10 cellular contexts compared by ENCODE assay signal in genomic region chr19:54248016-54248601, GRCh38. TPM values are rescaled to one million over a fixed set of nuclear protein-coding genes. Genes with fewer than 3 reads are reported as not detected.
DNase-seq lines count a peak whose midpoint lies in the region; ATAC-seq and TF ChIP-seq lines count a peak whose summit lies in the region.
"Had no signal": no experiment of that assay in that cellular context is flagged by ENCODE, and none has a peak within 500 bp of the region (broad histone marks: within the 10 kb centered on the region; RNA-seq: fewer than 3 reads in every experiment).

No MANE protein-coding gene starts in this region.

- CTCF ChIA-PET in OCI-LY7 (lab: Charles Lee; ENCODE audit: unreplicated experiment), result no interaction called here

- peaks cover 4% of the 10 kb centered on the region for H3K27me3 ChIP-seq in upper lobe of right lung

- no peaks in the 10 kb centered on the region for H3K79me2 ChIP-seq in OCI-LY7 (ENCODE audit: insufficient read depth, low read depth, low read length)

- H3K27me3 Mint-ChIP-seq in chondrocyte (ENCODE audit: low read depth), result peaks cover 15% of the 10 kb centered on the region

- POLR2A ChIA-PET in OCI-LY7 (lab: Charles Lee), result no interaction called here

- H3K36me3 Mint-ChIP-seq in activated naive CD4-positive, alpha-beta T cell treated with anti-CD3 and anti-CD28 coated beads, Interleukin-2, amount 50 U/mL, for 72 hours, result no peaks in the 10 kb centered on the region
- H3K36me3 Mint-ChIP-seq in chondrocyte (ENCODE audit: low read depth), result no peaks in the 10 kb centered on the region

- H3K4me1 Mint-ChIP-seq in chondrocyte (ENCODE audit: low read depth), result peaks cover 3% of the 10 kb centered on the region

- H3K36me3 ChIP-seq in upper lobe of right lung, result no peaks in the 10 kb centered on the region
- H3K36me3 ChIP-seq in OCI-LY7 (ENCODE audit: insufficient read depth, low read length), result no peaks in the 10 kb centered on the region
- H3K36me3 ChIP-seq: HAP-1 had no signal

- peak; percentile 67 for DNase-seq in activated effector memory CD4-positive, alpha-beta T cell treated with anti-CD3 and anti-CD28 coated beads, Interleukin-2, amount 50 U/mL, for 16 hours
- DNase-seq in activated effector memory CD4-positive, alpha-beta T cell treated with Interleukin-2 at 50 U/mL for 16 hours, result no peak
- peak in 1 of 2 donors; percentile 80 for DNase-seq in activated naive CD4-positive, alpha-beta T cell treated with anti-CD3 and anti-CD28 coated beads, Interleukin-2, amount 50 U/mL, for 72 hours (ENCODE audit: low spot score in 2 of 2)
- DNase-seq in mesenteric fat pad (ENCODE audit: low spot score), result peak; percentile 84
- DNase-seq in upper lobe of right lung, result no peak
- no peak for DNase-seq in OCI-LY7 (ENCODE audit: low spot score)
- no peak for DNase-seq in chondrocyte (ENCODE audit: low spot score)

- no peaks in the 10 kb centered on the region for H4K20me1 ChIP-seq in OCI-LY7 (ENCODE audit: insufficient read depth, low read length)

- no TSS peak for BruUV-seq in OCI-LY7 (replicated peaks; lab: Mats Ljungman, UMichigan)

- no peak overlapping the region for H3K4me3 Mint-ChIP-seq in chondrocyte (ENCODE audit: unreplicated experiment)

- peak overlapping the region; percentile 7 for H3K27ac ChIP-seq in upper lobe of right lung
- H3K27ac ChIP-seq in OCI-LY7 (ENCODE audit: low read depth, low read length, poor library complexity, severe bottlenecking), result no peak overlapping the region

- no peaks in the 10 kb centered on the region for H3K4me1 ChIP-seq in upper lobe of right lung
- H3K4me1 ChIP-seq in OCI-LY7 (ENCODE audit: insufficient read depth, low read length, poor library complexity, severe bottlenecking), result no peaks in the 10 kb centered on the region
- H3K4me1 ChIP-seq: HAP-1 had no signal

- peak; percentile 93 to 94 for ATAC-seq in activated naive CD4-positive, alpha-beta T cell treated with anti-CD3 and anti-CD28 coated beads, Interleukin-2, amount 50 U/mL, for 72 hours
- peak; percentile 90 for ATAC-seq in upper lobe of right lung
- ATAC-seq in GM19328 (IDR thresholded peaks at IDR 0.05; ENCODE audit: unreplicated experiment), result no peak

- H3K9me3 ChIP-seq in upper lobe of right lung (no peaks in the 10 kb centered on the region), OCI-LY7 (ENCODE audit: low read length) (no peaks in the 10 kb centered on the region)
- H3K9me3 ChIP-seq: HAP-1 had no signal

- TF ChIP-seq CTCF in upper lobe of right lung (IDR thresholded peaks at IDR 0.05) (no peak), OCI-LY7 (conservative IDR thresholded peaks at IDR 0.05; ENCODE audit: low read length) (no peak), chondrocyte (IDR thresholded peaks at IDR 0.05) (no peak)

- H3K4me3 ChIP-seq in upper lobe of right lung (no peak overlapping the region), OCI-LY7 (ENCODE audit: low read depth, low read length, poor library complexity, severe bottlenecking) (no peak overlapping the region)
- H3K4me3 ChIP-seq: HAP-1 had no signal

- no peak overlapping the region for H2AFZ ChIP-seq in OCI-LY7 (ENCODE audit: low read length)

- no peak overlapping the region for H3K4me2 ChIP-seq in OCI-LY7 (ENCODE audit: low read length)

- H3K9me2 ChIP-seq in OCI-LY7 (ENCODE audit: insufficient read depth, low read length), result no peaks in the 10 kb centered on the region

- no peaks in the 10 kb centered on the region for H3K9me3 Mint-ChIP-seq in activated naive CD4-positive, alpha-beta T cell treated with anti-CD3 and anti-CD28 coated beads, Interleukin-2, amount 50 U/mL, for 72 hours
- no peaks in the 10 kb centered on the region for H3K9me3 Mint-ChIP-seq in chondrocyte (ENCODE audit: low read depth)

- intact Hi-C loops in upper lobe of right lung (cut with DNase I) (no loop called here), OCI-LY7 (cut with micrococcal nuclease; ENCODE audit: unreplicated experiment) (no loop called here)

- peak overlapping the region in 1 of 2 donors; percentile 25 for H3K27ac Mint-ChIP-seq in activated naive CD4-positive, alpha-beta T cell treated with anti-CD3 and anti-CD28 coated beads, Interleukin-2, amount 50 U/mL, for 72 hours
- H3K27ac Mint-ChIP-seq in chondrocyte (ENCODE audit: unreplicated experiment), result no peak overlapping the region

RNA-seq across cellular contexts. Expression of gene LILRA6, which starts 5.5 kb away (rescaled TPM):
- not detected for total RNA-seq in activated naive CD4-positive, alpha-beta T cell treated with anti-CD3 and anti-CD28 coated beads, Interleukin-2, amount 50 U/mL, for 72 hours
- total RNA-seq in mesenteric fat pad (26.5 TPM), upper lobe of right lung (21.4 TPM), OCI-LY7 (2022) (not detected in 2 replicates), chondrocyte (not detected in 3 replicates)
- not detected in 2 replicates for total RNA-seq in OCI-LY7 (2014; rRNA removed; shearing (Covaris generic))
- total RNA-seq: renal cortical epithelial cell had no signal

RNA-seq across cellular contexts. Expression of gene LILRB5, which starts 9.0 kb away (rescaled TPM):
- total RNA-seq in activated naive CD4-positive, alpha-beta T cell treated with anti-CD3 and anti-CD28 coated beads, Interleukin-2, amount 50 U/mL, for 72 hours, result not detected
- 69.4 TPM for total RNA-seq in mesenteric fat pad
- 9.1 TPM for total RNA-seq in upper lobe of right lung
- not detected in 2 replicates for total RNA-seq in OCI-LY7 (2014; rRNA removed; shearing (Covaris generic))
- total RNA-seq in OCI-LY7 (2022), result not detected in 2 replicates
- not detected in 3 replicates for total RNA-seq in chondrocyte
- total RNA-seq: renal cortical epithelial cell had no signal

RNA-seq across cellular contexts. Expression of gene LILRB3, which starts 25.3 kb away (rescaled TPM):
- total RNA-seq in activated naive CD4-positive, alpha-beta T cell treated with anti-CD3 and anti-CD28 coated beads, Interleukin-2, amount 50 U/mL, for 72 hours, result under 1 TPM in 1 of 2 donors, not detected in 1; 0.37 TPM
- total RNA-seq in mesenteric fat pad (50.5 TPM), upper lobe of right lung (61.5 TPM), OCI-LY7 (2022) (not detected in 2 replicates), chondrocyte (not detected in 3 replicates)
- total RNA-seq in OCI-LY7 (2014; rRNA removed; shearing (Covaris generic)), result not detected in 2 replicates
- total RNA-seq: renal cortical epithelial cell had no signal

RNA-seq across cellular contexts. Expression of gene LILRB2, which starts 32.8 kb away (rescaled TPM):
- not detected for total RNA-seq in activated naive CD4-positive, alpha-beta T cell treated with anti-CD3 and anti-CD28 coated beads, Interleukin-2, amount 50 U/mL, for 72 hours
- total RNA-seq in mesenteric fat pad (14.4 TPM), upper lobe of right lung (18.8 TPM), OCI-LY7 (2022) (not detected in 2 replicates), chondrocyte (not detected in 3 replicates)
- not detected in 2 replicates for total RNA-seq in OCI-LY7 (2014; rRNA removed; shearing (Covaris generic))
- total RNA-seq: renal cortical epithelial cell had no signal

RNA-seq across cellular contexts. Expression of gene RPS9, which starts 47.5 kb away (rescaled TPM):
- 1,000 to 10,000 TPM; 1,448 to 1,707 TPM for total RNA-seq in activated naive CD4-positive, alpha-beta T cell treated with anti-CD3 and anti-CD28 coated beads, Interleukin-2, amount 50 U/mL, for 72 hours
- total RNA-seq in mesenteric fat pad, result 923 TPM
- total RNA-seq in upper lobe of right lung, result 1,039 TPM
- total RNA-seq in OCI-LY7 (2014; rRNA removed; shearing (Covaris generic)), result 4,033 and 5,482 TPM in 2 replicates
- 1,267 and 1,285 TPM in 2 replicates for total RNA-seq in OCI-LY7 (2022)
- 689 to 819 TPM (median 699 TPM) in 3 replicates for total RNA-seq in chondrocyte

Comparison
In these comparisons a context has a peak if more than half of its experiments do, and no peak if none do; other contexts are left out.
1. DNase-seq: peak in activated effector memory CD4-positive, alpha-beta T cell treated with anti-CD3 and anti-CD28 coated beads, Interleukin-2, amount 50 U/mL, for 16 hours (single experiment) and mesenteric fat pad (single experiment); none in activated effector memory CD4-positive, alpha-beta T cell treated with Interleukin-2 at 50 U/mL for 16 hours (single experiment), upper lobe of right lung (single experiment), OCI-LY7 (single experiment) and chondrocyte (single experiment).
2. RNA of gene LILRA6, which starts 5.5 kb away (total RNA-seq): 26.5 TPM in mesenteric fat pad (single experiment) and 21.4 TPM in upper lobe of right lung (single experiment); not detected in activated naive CD4-positive, alpha-beta T cell treated with anti-CD3 and anti-CD28 coated beads, Interleukin-2, amount 50 U/mL, for 72 hours, not detected in OCI-LY7 and not detected in chondrocyte; every median in the first group is over 10 times any median in the second.
3. RNA of gene LILRB3, which starts 25.3 kb away (total RNA-seq): 61.5 TPM in upper lobe of right lung (single experiment) and 50.5 TPM in mesenteric fat pad (single experiment); 0.37 TPM in activated naive CD4-positive, alpha-beta T cell treated with anti-CD3 and anti-CD28 coated beads, Interleukin-2, amount 50 U/mL, for 72 hours, not detected in OCI-LY7 and not detected in chondrocyte; every median in the first group is over 10 times any median in the second.